ENCODE assay signal across 1 cellular context in the genomic region with DNA sequence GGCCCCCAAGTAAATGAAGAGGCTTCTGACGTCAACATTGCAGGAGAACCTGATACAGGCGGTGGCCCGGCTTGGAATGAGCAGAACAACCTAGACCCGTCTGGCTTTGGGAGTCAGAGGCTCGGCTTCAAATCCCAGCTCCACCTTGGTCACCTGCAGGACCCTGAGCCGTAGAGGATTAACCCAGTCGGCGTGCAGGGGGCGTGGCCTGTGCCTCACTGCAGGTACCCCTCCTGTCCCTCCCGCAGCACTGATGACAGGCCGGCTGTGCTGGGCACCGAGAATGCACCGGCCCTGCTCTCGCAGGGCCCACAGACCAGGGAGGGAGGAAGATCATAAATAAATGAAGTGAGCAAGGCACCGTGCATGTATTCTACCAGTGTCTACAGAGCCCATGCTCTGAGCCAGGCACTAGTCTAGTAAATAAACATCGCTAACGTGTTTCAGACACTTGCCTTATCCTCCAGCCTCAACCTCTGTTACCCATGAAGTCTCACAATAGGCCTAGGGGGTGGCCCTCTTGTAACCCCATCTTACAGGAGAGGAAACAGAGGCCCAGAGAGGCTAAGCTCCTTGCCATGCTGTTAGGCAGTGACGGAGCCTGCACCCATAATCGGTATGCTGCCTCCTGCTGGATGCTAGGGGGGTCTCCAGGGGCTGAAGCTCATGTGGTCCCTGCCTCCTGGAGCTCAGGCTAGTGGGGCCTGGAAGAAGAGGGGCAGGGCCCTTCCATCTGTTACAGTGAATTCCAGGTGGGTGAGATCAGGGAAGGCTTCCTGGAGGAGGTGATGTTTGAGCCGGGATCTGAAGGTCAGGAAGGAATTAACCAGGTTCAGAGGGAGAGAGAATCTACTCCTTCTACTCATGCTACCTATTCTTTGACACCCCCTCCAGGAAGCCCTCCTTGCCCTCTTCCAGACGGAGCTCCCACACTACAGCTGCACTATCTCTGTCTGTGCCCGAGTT.
TF ChIP-seq lines count a peak whose summit lies in the region.

No MANE protein-coding gene starts in this region.

TF ChIP-seq in GM23338, 12 proteins besides CTCF, POLR2A, EP300 and RAD21 (continued from another document):
- TF ChIP-seq, protein P1, sequence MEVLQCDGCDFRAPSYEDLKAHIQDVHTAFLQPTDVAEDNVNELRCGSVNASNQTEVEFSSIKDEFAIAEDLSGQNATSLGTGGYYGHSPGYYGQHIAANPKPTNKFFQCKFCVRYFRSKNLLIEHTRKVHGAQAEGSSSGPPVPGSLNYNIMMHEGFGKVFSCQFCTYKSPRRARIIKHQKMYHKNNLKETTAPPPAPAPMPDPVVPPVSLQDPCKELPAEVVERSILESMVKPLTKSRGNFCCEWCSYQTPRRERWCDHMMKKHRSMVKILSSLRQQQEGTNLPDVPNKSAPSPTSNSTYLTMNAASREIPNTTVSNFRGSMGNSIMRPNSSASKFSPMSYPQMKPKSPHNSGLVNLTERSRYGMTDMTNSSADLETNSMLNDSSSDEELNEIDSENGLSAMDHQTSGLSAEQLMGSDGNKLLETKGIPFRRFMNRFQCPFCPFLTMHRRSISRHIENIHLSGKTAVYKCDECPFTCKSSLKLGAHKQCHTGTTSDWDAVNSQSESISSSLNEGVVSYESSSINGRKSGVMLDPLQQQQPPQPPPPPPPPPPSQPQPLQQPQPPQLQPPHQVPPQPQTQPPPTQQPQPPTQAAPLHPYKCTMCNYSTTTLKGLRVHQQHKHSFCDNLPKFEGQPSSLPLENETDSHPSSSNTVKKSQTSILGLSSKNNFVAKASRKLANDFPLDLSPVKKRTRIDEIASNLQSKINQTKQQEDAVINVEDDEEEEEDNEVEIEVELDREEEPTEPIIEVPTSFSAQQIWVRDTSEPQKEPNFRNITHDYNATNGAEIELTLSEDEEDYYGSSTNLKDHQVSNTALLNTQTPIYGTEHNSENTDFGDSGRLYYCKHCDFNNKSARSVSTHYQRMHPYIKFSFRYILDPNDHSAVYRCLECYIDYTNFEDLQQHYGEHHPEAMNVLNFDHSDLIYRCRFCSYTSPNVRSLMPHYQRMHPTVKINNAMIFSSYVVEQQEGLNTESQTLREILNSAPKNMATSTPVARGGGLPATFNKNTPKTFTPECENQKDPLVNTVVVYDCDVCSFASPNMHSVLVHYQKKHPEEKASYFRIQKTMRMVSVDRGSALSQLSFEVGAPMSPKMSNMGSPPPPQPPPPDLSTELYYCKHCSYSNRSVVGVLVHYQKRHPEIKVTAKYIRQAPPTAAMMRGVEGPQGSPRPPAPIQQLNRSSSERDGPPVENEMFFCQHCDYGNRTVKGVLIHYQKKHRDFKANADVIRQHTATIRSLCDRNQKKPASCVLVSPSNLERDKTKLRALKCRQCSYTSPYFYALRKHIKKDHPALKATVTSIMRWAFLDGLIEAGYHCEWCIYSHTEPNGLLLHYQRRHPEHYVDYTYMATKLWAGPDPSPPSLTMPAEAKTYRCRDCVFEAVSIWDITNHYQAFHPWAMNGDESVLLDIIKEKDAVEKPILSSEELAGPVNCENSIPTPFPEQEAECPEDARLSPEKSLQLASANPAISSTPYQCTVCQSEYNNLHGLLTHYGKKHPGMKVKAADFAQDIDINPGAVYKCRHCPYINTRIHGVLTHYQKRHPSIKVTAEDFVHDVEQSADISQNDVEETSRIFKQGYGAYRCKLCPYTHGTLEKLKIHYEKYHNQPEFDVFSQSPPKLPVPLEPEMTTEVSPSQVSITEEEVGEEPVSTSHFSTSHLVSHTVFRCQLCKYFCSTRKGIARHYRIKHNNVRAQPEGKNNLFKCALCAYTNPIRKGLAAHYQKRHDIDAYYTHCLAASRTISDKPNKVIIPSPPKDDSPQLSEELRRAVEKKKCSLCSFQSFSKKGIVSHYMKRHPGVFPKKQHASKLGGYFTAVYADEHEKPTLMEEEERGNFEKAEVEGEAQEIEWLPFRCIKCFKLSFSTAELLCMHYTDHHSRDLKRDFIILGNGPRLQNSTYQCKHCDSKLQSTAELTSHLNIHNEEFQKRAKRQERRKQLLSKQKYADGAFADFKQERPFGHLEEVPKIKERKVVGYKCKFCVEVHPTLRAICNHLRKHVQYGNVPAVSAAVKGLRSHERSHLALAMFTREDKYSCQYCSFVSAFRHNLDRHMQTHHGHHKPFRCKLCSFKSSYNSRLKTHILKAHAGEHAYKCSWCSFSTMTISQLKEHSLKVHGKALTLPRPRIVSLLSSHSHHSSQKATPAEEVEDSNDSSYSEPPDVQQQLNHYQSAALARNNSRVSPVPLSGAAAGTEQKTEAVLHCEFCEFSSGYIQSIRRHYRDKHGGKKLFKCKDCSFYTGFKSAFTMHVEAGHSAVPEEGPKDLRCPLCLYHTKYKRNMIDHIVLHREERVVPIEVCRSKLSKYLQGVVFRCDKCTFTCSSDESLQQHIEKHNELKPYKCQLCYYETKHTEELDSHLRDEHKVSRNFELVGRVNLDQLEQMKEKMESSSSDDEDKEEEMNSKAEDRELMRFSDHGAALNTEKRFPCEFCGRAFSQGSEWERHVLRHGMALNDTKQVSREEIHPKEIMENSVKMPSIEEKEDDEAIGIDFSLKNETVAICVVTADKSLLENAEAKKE (CRISPR knock-in tag; IDR thresholded peaks at IDR 0.05), result no peak
- no peak for TF ChIP-seq ZNF331 (CRISPR knock-in tag; IDR thresholded peaks at IDR 0.05; ENCODE audit: low read depth)
- no peak for TF ChIP-seq EZH2phosphoT487 (IDR thresholded peaks at IDR 0.05; ENCODE audit: unreplicated experiment)
- no peak for TF ChIP-seq POLR2AphosphoS5 (IDR thresholded peaks at IDR 0.05; ENCODE audit: low read depth)
